Comparison of ENCODE assay signal across 11 cellular contexts in the genomic region with DNA sequence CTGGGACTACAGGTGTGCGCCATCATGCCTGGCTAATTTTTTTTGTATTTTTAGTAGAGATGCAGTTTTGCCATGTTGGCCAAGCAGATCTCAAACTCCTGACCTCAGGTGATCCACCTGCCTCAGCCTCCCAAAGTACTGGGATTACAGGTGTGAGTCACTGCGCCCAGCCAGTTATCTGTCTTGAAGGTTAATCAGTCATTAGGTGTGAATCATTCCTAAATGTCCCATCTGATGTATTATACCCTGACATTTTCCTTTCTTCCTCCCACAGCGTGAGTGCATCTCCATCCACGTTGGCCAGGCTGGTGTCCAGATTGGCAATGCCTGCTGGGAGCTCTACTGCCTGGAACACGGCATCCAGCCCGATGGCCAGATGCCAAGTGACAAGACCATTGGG. TPM values are rescaled to one million over a fixed set of nuclear protein-coding genes. Genes with fewer than 3 reads are reported as not detected.
A peak's percentile ranks its signal among the peaks of the same experiment; 100 is the strongest.
DNase-seq lines count a peak whose midpoint lies in the region; FAIRE-seq and TF ChIP-seq lines count a peak whose summit lies in the region.
"Not testable (repeated sequence)": the region's sequence is repeated elsewhere in the genome, so short reads cannot be mapped to it uniquely, and the experiment has no call there.
"Had no signal": no experiment of that assay in that cellular context is flagged by ENCODE, and none has a peak within 500 bp of the region (broad histone marks: within the 10 kb centered on the region; RNA-seq: fewer than 3 reads in every experiment).

No MANE protein-coding gene starts in this region.

- not testable (repeated sequence) for DNase-seq in AG09309 (ENCODE audit: low read depth); MG63; activated CD4-positive, alpha-beta T cell treated with anti-CD3 and anti-CD28 coated beads, Interleukin-2, amount 10 ng/mL, durations not matched to agents 24 days and 14 days; astrocyte of the spinal cord (ENCODE audit: low read depth, low spot score); epithelial cell of proximal tubule (ENCODE audit: low read depth); keratinocyte (ENCODE audit: low read depth, low spot score); uterus
- peak; percentile 65 for DNase-seq in renal cortical epithelial cell (ENCODE audit: low read depth)

- H3K4me1 ChIP-seq in keratinocyte (ENCODE audit: control insufficient read depth, extremely low read depth, insufficient read depth, low read length), result peaks cover 40% of the 10 kb centered on the region
- not testable (repeated sequence) for H3K4me1 ChIP-seq in uterus

- peak overlapping the region; percentile 25 for H3K27ac Mint-ChIP-seq in activated CD4-positive, alpha-beta T cell treated with anti-CD3 and anti-CD28 coated beads, Interleukin-2, amount 10 ng/mL, durations not matched to agents 24 days and 14 days

- H4K20me1 ChIP-seq in keratinocyte (ENCODE audit: control insufficient read depth, extremely low read depth, insufficient read depth, low read length), result peaks cover 70% of the 10 kb centered on the region

- not testable (repeated sequence) for FAIRE-seq in keratinocyte (lab: Jason Lieb, UNC)

- H3K9me1 ChIP-seq in keratinocyte (ENCODE audit: control insufficient read depth, extremely low read depth, insufficient read depth, low read length), result not testable (repeated sequence)

- H3K79me2 ChIP-seq in keratinocyte (ENCODE audit: control insufficient read depth, insufficient read depth, low read length), result peaks cover 57% of the 10 kb centered on the region

- peak overlapping the region; percentile 99 for H3K4me2 ChIP-seq in keratinocyte (ENCODE audit: control insufficient read depth, extremely low read depth, insufficient read depth, low read depth, low read length)

- in situ Hi-C loops in astrocyte of the spinal cord (cut with HindIII; ENCODE audit: low sequenced_read_pairs), result not testable (repeated sequence)

- H3K9ac ChIP-seq in keratinocyte (ENCODE audit: control insufficient read depth, extremely low read depth, insufficient read depth, low read length), result peak overlapping the region; percentile 71

- H3K36me3 ChIP-seq in MG63 (peaks cover 80% of the 10 kb centered on the region), keratinocyte (ENCODE audit: control insufficient read depth in 2 of 2, extremely low read depth in 1 of 2, insufficient read depth in 2 of 2, low read length in 2 of 2) (peaks cover 28 to 60% of the 10 kb centered on the region in 2 experiments)
- not testable (repeated sequence) for H3K36me3 ChIP-seq in uterus

- peaks cover 32% of the 10 kb centered on the region for H3K4me1 Mint-ChIP-seq in activated CD4-positive, alpha-beta T cell treated with anti-CD3 and anti-CD28 coated beads, Interleukin-2, amount 10 ng/mL, durations not matched to agents 24 days and 14 days

- TF ChIP-seq POLR2A in uterus (IDR thresholded peaks at IDR 0.05), result not testable (repeated sequence)

- H3K27me3 Mint-ChIP-seq in activated CD4-positive, alpha-beta T cell treated with anti-CD3 and anti-CD28 coated beads, Interleukin-2, amount 10 ng/mL, durations not matched to agents 24 days and 14 days, result not testable (repeated sequence)

- H3K4me3 ChIP-seq in AG09309 (ENCODE audit: control insufficient read depth, low read depth, low read length) (peak overlapping the region; percentile 19; the same call in 1 of the 2 replicates), MG63 (peak overlapping the region; percentile 99), astrocyte of the spinal cord (ENCODE audit: low read depth, low read length) (peak overlapping the region; percentile 88), epithelial cell of proximal tubule (ENCODE audit: low read depth, low read length) (peak overlapping the region; percentile 35), keratinocyte (ENCODE audit: control insufficient read depth in 2 of 3, extremely low read depth in 1 of 3, insufficient read depth in 2 of 3, low read depth in 1 of 3, low read length in 3 of 3) (peak overlapping the region in 2 of 3 experiments; percentile 36 to 55)
- H3K4me3 ChIP-seq in uterus, result not testable (repeated sequence)

- not testable (repeated sequence) for TF ChIP-seq CTCF in AG09309 (IDR thresholded peaks at IDR 0.05; ENCODE audit: control insufficient read depth, insufficient read depth, low read depth, low read length, missing control alignments); astrocyte of the spinal cord (IDR thresholded peaks at IDR 0.05; ENCODE audit: low read depth, low read length); epithelial cell of proximal tubule (conservative IDR thresholded peaks at IDR 0.05; ENCODE audit: low read depth, low read length); keratinocyte (optimal IDR thresholded peaks at IDR 0.05 in 1 of 3, IDR thresholded peaks at IDR 0.05 in 1 of 3, conservative IDR thresholded peaks at IDR 0.05 in 1 of 3; ENCODE audit: extremely low read depth in 1 of 3, insufficient read depth in 2 of 3, low read length in 3 of 3); uterus (IDR thresholded peaks at IDR 0.05)

- not testable (repeated sequence) for H2AFZ ChIP-seq in keratinocyte (ENCODE audit: control insufficient read depth, low read length)

- dilution Hi-C loops in keratinocyte (cut with MboI; ENCODE audit: extremely low pct_ligation_motif_present, low sequenced_read_pairs), result not testable (repeated sequence)

- H3K27ac ChIP-seq in keratinocyte (ENCODE audit: control insufficient read depth, insufficient read depth, low read length) (peak overlapping the region; percentile 87), uterus (peak overlapping the region; percentile 27 to 36)

- not testable (repeated sequence) for H3K4me3 Mint-ChIP-seq in activated CD4-positive, alpha-beta T cell treated with anti-CD3 and anti-CD28 coated beads, Interleukin-2, amount 10 ng/mL, durations not matched to agents 24 days and 14 days

- peaks cover 65% of the 10 kb centered on the region for H3K36me3 Mint-ChIP-seq in activated CD4-positive, alpha-beta T cell treated with anti-CD3 and anti-CD28 coated beads, Interleukin-2, amount 10 ng/mL, durations not matched to agents 24 days and 14 days (ENCODE audit: low read depth)

- H3K9me3 ChIP-seq in MG63; keratinocyte (ENCODE audit: control insufficient read depth, low read depth, low read length); uterus: not testable (repeated sequence)

- intact Hi-C loops in activated CD4-positive, alpha-beta T cell treated with anti-CD3 and anti-CD28 coated beads, Interleukin-2, amount 10 ng/mL, durations not matched to agents 24 days and 14 days (cut with micrococcal nuclease); uterus (cut with DNase I; ENCODE audit: low total_unique reads): not testable (repeated sequence)

- H3K9me3 Mint-ChIP-seq in activated CD4-positive, alpha-beta T cell treated with anti-CD3 and anti-CD28 coated beads, Interleukin-2, amount 10 ng/mL, durations not matched to agents 24 days and 14 days, result not testable (repeated sequence)

- H3K27me3 ChIP-seq in MG63; keratinocyte (ENCODE audit: control insufficient read depth, extremely low read depth, insufficient read depth, low read length); uterus: not testable (repeated sequence)

RNA-seq across cellular contexts. Expression of a gene that starts 4.3 kb away (rescaled TPM):
- 289 and 585 TPM in 2 replicates for total RNA-seq in MG63 (2014; rRNA removed; shearing (Covaris generic); ENCODE audit: low replicate concordance)
- 286 and 305 TPM in 2 replicates for total RNA-seq in activated CD4-positive, alpha-beta T cell treated with anti-CD3 and anti-CD28 coated beads, Interleukin-2, amount 10 ng/mL, durations not matched to agents 24 days and 14 days
- 1,483 and 2,573 TPM in 2 replicates for total RNA-seq in epithelial cell of proximal tubule
- 1,709 to 2,744 TPM (median 1,922 TPM) in 3 replicates for polyA plus RNA-seq in keratinocyte
- 114 TPM for polyA plus RNA-seq in keratinocyte (2011; ENCODE audit: low read depth)
- polyA plus RNA-seq in keratinocyte (2011; cell fraction: cytosol; rRNA removed), result 1,615 and 1,811 TPM in 2 replicates
- 1,728 and 2,016 TPM in 2 replicates for polyA plus RNA-seq in keratinocyte (2011; cell fraction: nucleus; rRNA removed)
- polyA plus RNA-seq in keratinocyte (2012; ENCODE audit: low replicate concordance), result 503 and 904 TPM in 2 replicates
- 2,940 to 3,265 TPM (median 3,131 TPM) in 3 replicates for polyA minus RNA-seq in keratinocyte
- polyA minus RNA-seq in keratinocyte (2011; cell fraction: cytosol; rRNA and poly(A)+ RNA removed), result 727 TPM
- 648 and 768 TPM in 2 replicates for polyA minus RNA-seq in keratinocyte (2011; cell fraction: nucleus; rRNA and poly(A)+ RNA removed)
- total RNA-seq in renal cortical epithelial cell, result 212 and 831 TPM in 2 replicates
- 10 to 100 TPM; 30.7 to 90.0 (median 74.6) TPM for total RNA-seq in uterus

RNA-seq across cellular contexts. Expression of a gene that starts 25.8 kb away (rescaled TPM):
- 5.0 and 7.1 TPM in 2 replicates for total RNA-seq in MG63 (2014; rRNA removed; shearing (Covaris generic); ENCODE audit: low replicate concordance)
- 0.23 TPM in 1 of 2 replicates, not detected in the other for total RNA-seq in activated CD4-positive, alpha-beta T cell treated with anti-CD3 and anti-CD28 coated beads, Interleukin-2, amount 10 ng/mL, durations not matched to agents 24 days and 14 days
- total RNA-seq in epithelial cell of proximal tubule (1.1 TPM in 1 of 2 replicates, not detected in the other), renal cortical epithelial cell (not detected in 2 replicates), uterus (1 to 10 TPM in 2 of 4 donors, not detected in 2; 4.7 to 5.6 TPM)
- polyA plus RNA-seq in keratinocyte, result 0.05 to 0.11 TPM (median 0.08 TPM) in 3 replicates
- polyA plus RNA-seq in keratinocyte (2011; ENCODE audit: low read depth), result not detected
- not detected in 2 replicates for polyA plus RNA-seq in keratinocyte (2011; cell fraction: cytosol; rRNA removed)
- polyA plus RNA-seq in keratinocyte (2011; cell fraction: nucleus; rRNA removed), result 0.10 TPM in 1 of 2 replicates, not detected in the other
- polyA plus RNA-seq in keratinocyte (2012; ENCODE audit: low replicate concordance), result not detected in 2 replicates
- not detected in 3 replicates for polyA minus RNA-seq in keratinocyte
- polyA minus RNA-seq in keratinocyte (2011; cell fraction: cytosol; rRNA and poly(A)+ RNA removed), result not detected
- not detected in 2 replicates for polyA minus RNA-seq in keratinocyte (2011; cell fraction: nucleus; rRNA and poly(A)+ RNA removed)
- total RNA-seq: ascending aorta; CD8-positive, alpha-beta memory T cell had no signal
- polyA plus RNA-seq: CD8-positive, alpha-beta memory T cell had no signal

RNA-seq across cellular contexts. Expression of a gene that starts 53.9 kb away (rescaled TPM):
- 24.3 and 37.3 TPM in 2 replicates for total RNA-seq in MG63 (2014; rRNA removed; shearing (Covaris generic); ENCODE audit: low replicate concordance)
- 49.9 and 51.6 TPM in 2 replicates for total RNA-seq in activated CD4-positive, alpha-beta T cell treated with anti-CD3 and anti-CD28 coated beads, Interleukin-2, amount 10 ng/mL, durations not matched to agents 24 days and 14 days
- total RNA-seq in epithelial cell of proximal tubule (31.7 and 45.4 TPM in 2 replicates), renal cortical epithelial cell (0.60 and 6.6 TPM in 2 replicates), uterus (10 to 100 TPM in 1 of 4 donors, 1 to 10 TPM in 1, not detected in 2; 1.8 to 10.2 TPM)
- polyA plus RNA-seq in keratinocyte, result 1.7 to 14.1 TPM (median 12.7 TPM) in 3 replicates
- not detected for polyA plus RNA-seq in keratinocyte (2011; ENCODE audit: low read depth)
- polyA plus RNA-seq in keratinocyte (2011; cell fraction: cytosol; rRNA removed), result 3.6 and 4.6 TPM in 2 replicates
- 5.6 and 6.0 TPM in 2 replicates for polyA plus RNA-seq in keratinocyte (2011; cell fraction: nucleus; rRNA removed)
- 0.21 and 13.6 TPM in 2 replicates for polyA plus RNA-seq in keratinocyte (2012; ENCODE audit: low replicate concordance)
- polyA minus RNA-seq in keratinocyte, result 1.7 to 20.5 TPM (median 5.5 TPM) in 3 replicates
- polyA minus RNA-seq in keratinocyte (2011; cell fraction: cytosol; rRNA and poly(A)+ RNA removed), result 4.0 TPM
- 1.8 and 4.6 TPM in 2 replicates for polyA minus RNA-seq in keratinocyte (2011; cell fraction: nucleus; rRNA and poly(A)+ RNA removed)
- total RNA-seq: ascending aorta, mesenteric fat pad had no signal
